In the genomic region with DNA sequence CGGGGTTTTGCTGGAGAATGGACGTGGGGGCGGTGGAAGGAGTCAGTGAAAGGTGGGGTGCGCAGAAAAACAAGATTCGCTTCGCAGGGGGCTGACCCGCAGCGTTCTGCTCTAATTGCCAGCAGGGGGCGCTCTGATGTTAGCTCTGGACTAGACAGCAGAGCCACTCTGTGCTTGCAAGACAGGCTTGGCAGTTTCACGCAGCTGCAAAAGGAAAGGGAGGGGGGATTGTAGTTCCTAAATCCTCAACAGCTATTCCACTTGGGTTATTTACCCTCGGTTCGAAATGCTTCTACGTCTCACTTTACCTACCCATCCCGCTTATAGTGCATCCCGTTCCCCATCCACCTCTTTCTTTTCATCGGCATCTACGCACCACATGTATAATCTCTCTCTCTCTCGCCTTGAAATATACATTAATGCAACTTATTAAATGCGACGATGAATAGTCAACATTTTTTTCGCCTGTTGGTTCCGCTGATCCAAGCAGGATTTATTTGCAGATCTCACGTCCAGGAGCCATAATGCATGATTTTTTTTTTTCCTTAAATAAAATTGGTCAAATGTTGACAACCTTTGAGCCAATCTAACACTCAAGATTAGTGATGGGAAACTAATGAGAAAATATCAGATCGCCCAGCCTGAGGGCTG, we compare ENCODE assay signal across 7 cellular contexts.
DNase-seq lines count a peak whose midpoint lies in the region; ATAC-seq and TF ChIP-seq lines count a peak whose summit lies in the region.

No MANE protein-coding gene starts in this region.

- H3K4me3 ChIP-seq in body of pancreas, result no peak overlapping the region
- H3K4me3 ChIP-seq in iPS-15b (ENCODE audit: low read depth, low read length), result peak overlapping the region; percentile 30
- peak overlapping the region; percentile 35 for H3K4me3 ChIP-seq in skeletal muscle cell (ENCODE audit: low read depth, low read length)

- H3K9me3 ChIP-seq in T-helper 17 cell (ENCODE audit: control insufficient read depth, low read length, poor library complexity, severe bottlenecking) (peaks cover 2% of the 10 kb centered on the region), body of pancreas (no peaks in the 10 kb centered on the region), iPS-15b (ENCODE audit: control insufficient read depth, insufficient read depth, low read length) (no peaks in the 10 kb centered on the region)

- peaks cover 8% of the 10 kb centered on the region for H3K4me1 Mint-ChIP-seq in T-helper 17 cell

- no peak overlapping the region for H3K27ac ChIP-seq in body of pancreas

- peaks cover 14% of the 10 kb centered on the region for H3K4me1 ChIP-seq in body of pancreas
- peaks cover 34% of the 10 kb centered on the region for H3K4me1 ChIP-seq in iPS-15b (ENCODE audit: control insufficient read depth, insufficient read depth, low read length)

- no peaks in the 10 kb centered on the region for H3K36me3 ChIP-seq in body of pancreas (replicated peaks in 1 of 2; ENCODE audit: insufficient read depth in 1 of 2, low read depth in 2 of 2)
- no peaks in the 10 kb centered on the region for H3K36me3 ChIP-seq in iPS-15b (ENCODE audit: control insufficient read depth, insufficient read depth, low read length)

- H3K27me3 ChIP-seq in body of pancreas (peaks cover 7 to 24% of the 10 kb centered on the region in 2 donors), iPS-15b (ENCODE audit: control insufficient read depth, insufficient read depth, low read length) (peaks cover 99% of the 10 kb centered on the region)

- no peak overlapping the region for H3K9ac ChIP-seq in iPS-15b (ENCODE audit: low read depth, low read length)

- H3K36me3 Mint-ChIP-seq in T-helper 17 cell (ENCODE audit: low read depth), result peaks cover 7% of the 10 kb centered on the region

- peaks cover 100% of the 10 kb centered on the region for H3K27me3 Mint-ChIP-seq in T-helper 17 cell

- DNase-seq in NCI-H187 (lab: John Stamatoyannopoulos, UW) (peak; percentile 12 to 57), T-helper 17 cell (peak in 2 of 3 donors; percentile 13 to 23), body of pancreas (peak; percentile 88 to 92 (median 88)), skeletal muscle cell (ENCODE audit: low read depth) (peak; percentile 53)

- TF ChIP-seq CTCF in body of pancreas (IDR thresholded peaks at IDR 0.05), result peak; percentile 83 to 91 (median 86)

- intact Hi-C loops in body of pancreas (cut with DNase I), result loop anchor here (5.0 kb wide), 1 partner anchor 248 kb away; no protein-coding TSS in a partner anchor

- no peak overlapping the region for H3K27ac Mint-ChIP-seq in T-helper 17 cell

- no peak overlapping the region for H3K4me3 Mint-ChIP-seq in T-helper 17 cell

- 15 to 16% methylated on average over 24 of the region's 24 CpGs for WGBS in body of pancreas, 2 donors

- TF ChIP-seq POLR2A in body of pancreas (IDR thresholded peaks at IDR 0.05), result no peak

- peak; percentile 78 for ATAC-seq in GM18499 (IDR thresholded peaks at IDR 0.05; ENCODE audit: insufficient read depth, unreplicated experiment)
- ATAC-seq in HG02870 (IDR thresholded peaks at IDR 0.05; ENCODE audit: unreplicated experiment), result peak; percentile 86
- peak; percentile 44 for ATAC-seq in T-helper 17 cell
- peak; percentile 82 for ATAC-seq in body of pancreas

Comparison
In these comparisons a context has a peak if more than half of its experiments do, and no peak if none do; other contexts are left out.
1. DNase-seq: peak in every context shown above with its lines; median percentile 88 in body of pancreas; 53 in skeletal muscle cell; 34 in NCI-H187; 18 in T-helper 17 cell.
2. H3K4me3 ChIP-seq: peak in iPS-15b (single experiment) and skeletal muscle cell (single experiment); none in body of pancreas (0 of 2).
3. Peak in every context shown above with its lines, with median percentiles within 50 percentile points of each other: ATAC-seq.